Comparison of ENCODE assay signal across 8 cellular contexts in the genomic region with DNA sequence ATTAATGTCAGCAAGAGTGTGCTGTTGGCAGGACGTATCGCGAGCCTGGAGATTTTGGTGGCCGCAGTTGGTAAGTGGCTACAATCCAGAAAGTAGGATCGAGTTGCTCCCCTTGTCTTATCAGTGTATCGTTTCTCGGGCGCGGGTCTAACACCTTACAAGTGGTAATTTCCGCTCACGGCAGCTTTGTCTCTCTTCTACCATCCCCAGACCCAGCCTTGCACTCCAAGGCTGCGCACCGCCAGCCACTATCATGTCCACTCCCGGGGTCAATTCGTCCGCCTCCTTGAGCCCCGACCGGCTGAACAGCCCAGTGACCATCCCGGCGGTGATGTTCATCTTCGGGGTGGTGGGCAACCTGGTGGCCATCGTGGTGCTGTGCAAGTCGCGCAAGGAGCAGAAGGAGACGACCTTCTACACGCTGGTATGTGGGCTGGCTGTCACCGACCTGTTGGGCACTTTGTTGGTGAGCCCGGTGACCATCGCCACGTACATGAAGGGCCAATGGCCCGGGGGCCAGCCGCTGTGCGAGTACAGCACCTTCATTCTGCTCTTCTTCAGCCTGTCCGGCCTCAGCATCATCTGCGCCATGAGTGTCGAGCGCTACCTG. TPM values are rescaled to one million over a fixed set of nuclear protein-coding genes. Genes with fewer than 3 reads are reported as not detected.
A peak's percentile ranks its signal among the peaks of the same experiment; 100 is the strongest.
DNase-seq lines count a peak whose midpoint lies in the region; ATAC-seq and TF ChIP-seq lines count a peak whose summit lies in the region.

No MANE protein-coding gene starts in this region.

- POLR2A ChIA-PET in OCI-LY7 (lab: Charles Lee), result interaction anchor here (0.6 kb wide), 1 partner anchor 30 kb away, joined by 3 read pairs; no protein-coding TSS in a partner anchor

- peaks cover 15% of the 10 kb centered on the region for H3K4me1 ChIP-seq in OCI-LY7 (ENCODE audit: insufficient read depth, low read length, poor library complexity, severe bottlenecking)

- ATAC-seq in GM19324 (IDR thresholded peaks at IDR 0.05; ENCODE audit: low FRiP score, unreplicated experiment), result no peak

- H2AFZ ChIP-seq in OCI-LY7 (ENCODE audit: low read length), result no peak overlapping the region

- H3K9me3 ChIP-seq in OCI-LY7 (ENCODE audit: low read length), result no peaks in the 10 kb centered on the region

- no peak overlapping the region for H3K27ac ChIP-seq in OCI-LY7 (ENCODE audit: low read depth, low read length, poor library complexity, severe bottlenecking)

- H3K9me2 ChIP-seq in OCI-LY7 (ENCODE audit: insufficient read depth, low read length), result no peaks in the 10 kb centered on the region

- H3K79me2 ChIP-seq in OCI-LY7 (ENCODE audit: insufficient read depth, low read depth, low read length), result no peaks in the 10 kb centered on the region

- DNase-seq in ELF-1 (ENCODE audit: low read depth, low spot score), result peak; percentile 6
- DNase-seq in OCI-LY7 (ENCODE audit: low spot score), result no peak
- DNase-seq in astrocyte of the spinal cord (ENCODE audit: low read depth, low spot score), result peak; percentile 54
- DNase-seq in iris pigment epithelial cell (ENCODE audit: low read depth), result peak; percentile 53
- DNase-seq in stimulated activated CD4-positive, alpha-beta T cell treated with anti-CD3 and anti-CD28 coated beads, Interleukin-4, amount 100 ng/mL, for 4 hours, result peak; percentile 38 to 42
- DNase-seq in ACHN, result no peak
- no peak for DNase-seq in mesenteric fat pad (ENCODE audit: low spot score)

- H3K4me2 ChIP-seq in OCI-LY7 (ENCODE audit: low read length), result peak overlapping the region; percentile 100

- no TSS peak for BruUV-seq in OCI-LY7 (replicated peaks; lab: Mats Ljungman, UMichigan)

- TF ChIP-seq CTCF in OCI-LY7 (conservative IDR thresholded peaks at IDR 0.05; ENCODE audit: low read length) (no peak), astrocyte of the spinal cord (IDR thresholded peaks at IDR 0.05; ENCODE audit: low read depth, low read length) (peak; percentile 35)

- in situ Hi-C loops in astrocyte of the spinal cord (cut with HindIII; ENCODE audit: low sequenced_read_pairs), result no loop called here
- in situ Hi-C loops in ACHN (cut with HindIII; ENCODE audit: low pct_ligation_motif_present, low pct_unique_long_range_greater_than_20kb, low sequenced_read_pairs), result no loop called here

- intact Hi-C loops in OCI-LY7 (cut with micrococcal nuclease; ENCODE audit: unreplicated experiment), result loop anchor here (5.0 kb wide), 2 partner anchors 304 to 649 kb away; no protein-coding TSS in a partner anchor

- CTCF ChIA-PET in OCI-LY7 (lab: Charles Lee; ENCODE audit: unreplicated experiment), result interaction anchor here (0.6 kb wide), 1 partner anchor 279 kb away, joined by 3 read pairs; no protein-coding TSS in a partner anchor

- H4K20me1 ChIP-seq in OCI-LY7 (ENCODE audit: insufficient read depth, low read length), result no peaks in the 10 kb centered on the region

- H3K36me3 ChIP-seq in OCI-LY7 (ENCODE audit: insufficient read depth, low read length), result no peaks in the 10 kb centered on the region

- peak overlapping the region; percentile 82 for H3K4me3 ChIP-seq in OCI-LY7 (ENCODE audit: low read depth, low read length, poor library complexity, severe bottlenecking)
- peak overlapping the region; percentile 81 for H3K4me3 ChIP-seq in astrocyte of the spinal cord (ENCODE audit: low read depth, low read length)

RNA-seq across cellular contexts. Expression of a gene that starts 1.1 kb away (rescaled TPM):
- 1.4 and 2.0 TPM in 2 replicates for total RNA-seq in OCI-LY7 (2014; rRNA removed; shearing (Covaris generic))
- total RNA-seq in OCI-LY7 (2022) (0.49 TPM in 1 of 2 replicates, not detected in the other), mesenteric fat pad (14.8 TPM)

Comparison
In these comparisons a context has a peak if more than half of its experiments do, and no peak if none do; other contexts are left out.
1. DNase-seq: peak in ELF-1 (single experiment), astrocyte of the spinal cord (single experiment), iris pigment epithelial cell (single experiment) and stimulated activated CD4-positive, alpha-beta T cell treated with anti-CD3 and anti-CD28 coated beads, Interleukin-4, amount 100 ng/mL, for 4 hours (2 of 2); none in OCI-LY7 (single experiment), ACHN (single experiment) and mesenteric fat pad (single experiment).